Comparison of ENCODE assay signal across 14 cellular contexts in genomic region chr5:80763873-80764647, GRCh38.
DNase-seq lines count a peak whose midpoint lies in the region; ATAC-seq, FAIRE-seq and TF ChIP-seq lines count a peak whose summit lies in the region.
"Had no signal": no experiment of that assay in that cellular context is flagged by ENCODE, and none has a peak within 500 bp of the region (broad histone marks: within the 10 kb centered on the region; RNA-seq: fewer than 3 reads in every experiment).

No MANE protein-coding gene starts in this region.

- peaks cover 4% of the 10 kb centered on the region for H3K4me1 ChIP-seq in adipocyte (ENCODE audit: control insufficient read depth, insufficient read depth, low read length)
- H3K4me1 ChIP-seq in right atrium auricular region, result no peaks in the 10 kb centered on the region
- H3K4me1 ChIP-seq: BLaER1 had no signal

- no peak for TF ChIP-seq CTCF in right atrium auricular region (IDR thresholded peaks at IDR 0.05)

- H3K27ac ChIP-seq in right atrium auricular region, result no peak overlapping the region
- H3K27ac ChIP-seq: BLaER1, RWPE1 had no signal

- no peak for ATAC-seq in T-helper 17 cell
- ATAC-seq: K562 had no signal

- no peaks in the 10 kb centered on the region for H3K27me3 Mint-ChIP-seq in T-helper 2 cell treated with Interferon-gamma antibody and Interleukin-4, amounts not matched to agents 5 μg/mL and 100 μg/mL, for 36 hours (ENCODE audit: low read depth)
- no peaks in the 10 kb centered on the region for H3K27me3 Mint-ChIP-seq in T-helper 17 cell

- H3K4me3 ChIP-seq in adipocyte (ENCODE audit: low read length), result no peak overlapping the region
- H3K4me3 ChIP-seq in right atrium auricular region, result no peak overlapping the region
- H3K4me3 ChIP-seq: BLaER1, K562, MG63 had no signal

- H3K4me1 Mint-ChIP-seq in T-helper 2 cell treated with Interferon-gamma antibody and Interleukin-4, amounts not matched to agents 5 μg/mL and 100 μg/mL, for 36 hours (ENCODE audit: low read depth), result peaks cover 34% of the 10 kb centered on the region
- peaks cover 16% of the 10 kb centered on the region for H3K4me1 Mint-ChIP-seq in T-helper 17 cell

- H3K9ac ChIP-seq in adipocyte (ENCODE audit: low read length), result no peak overlapping the region
- H3K9ac ChIP-seq: BLaER1 had no signal

- H3K9me3 ChIP-seq in adipocyte (ENCODE audit: control insufficient read depth, low read length) (no peaks in the 10 kb centered on the region), right atrium auricular region (no peaks in the 10 kb centered on the region), T-helper 17 cell (ENCODE audit: control insufficient read depth, low read length, poor library complexity, severe bottlenecking) (no peaks in the 10 kb centered on the region)
- H3K9me3 ChIP-seq: BLaER1, MG63 had no signal

- H3K4me3 Mint-ChIP-seq in T-helper 2 cell treated with Interferon-gamma antibody and Interleukin-4, amounts not matched to agents 5 μg/mL and 100 μg/mL, for 36 hours, result no peak overlapping the region
- no peak overlapping the region for H3K4me3 Mint-ChIP-seq in T-helper 17 cell

- H3K9me3 Mint-ChIP-seq in T-helper 2 cell treated with Interferon-gamma antibody and Interleukin-4, amounts not matched to agents 5 μg/mL and 100 μg/mL, for 36 hours, result no peaks in the 10 kb centered on the region

- H3K36me3 ChIP-seq in adipocyte (ENCODE audit: control insufficient read depth, insufficient read depth, low read length, severe bottlenecking) (peaks cover 7% of the 10 kb centered on the region), right atrium auricular region (no peaks in the 10 kb centered on the region)

- no peak overlapping the region for H3K27ac Mint-ChIP-seq in T-helper 2 cell treated with Interferon-gamma antibody and Interleukin-4, amounts not matched to agents 5 μg/mL and 100 μg/mL, for 36 hours
- no peak overlapping the region for H3K27ac Mint-ChIP-seq in T-helper 17 cell

- H3K27me3 ChIP-seq in adipocyte (replicated peaks; ENCODE audit: control insufficient read depth, insufficient read depth, low read length) (no peaks in the 10 kb centered on the region), right atrium auricular region (no peaks in the 10 kb centered on the region)
- H3K27me3 ChIP-seq: BLaER1, MG63 had no signal

- H3K36me3 Mint-ChIP-seq in T-helper 2 cell treated with Interferon-gamma antibody and Interleukin-4, amounts not matched to agents 5 μg/mL and 100 μg/mL, for 36 hours (ENCODE audit: low read depth), result peaks cover 47% of the 10 kb centered on the region
- peaks cover 5% of the 10 kb centered on the region for H3K36me3 Mint-ChIP-seq in T-helper 17 cell (ENCODE audit: low read depth)

- FAIRE-seq in islet of Langerhans (lab: Jason Lieb, UNC), result peak; percentile 65
- FAIRE-seq: HTR-8/SVneo, K562 had no signal

- DNase-seq in EL (peak; percentile 7), LHCN-M2 (ENCODE audit: low read depth) (peak; percentile 80), adipocyte (ENCODE audit: low read depth) (peak; percentile 3), right atrium auricular region (ENCODE audit: low spot score) (no peak), T-helper 17 cell (no peak)
- DNase-seq in T-helper 2 cell treated with Interferon-gamma antibody and Interleukin-4, amounts not matched to agents 5 μg/mL and 100 μg/mL, for 36 hours (ENCODE audit: low spot score), result no peak
- DNase-seq: MG63, NCI-H1105, NCI-H1694 treated with DMSO at 0.1 percent for 48 hours had no signal

Comparison
In these comparisons a context has a peak if more than half of its experiments do, and no peak if none do; other contexts are left out.
1. DNase-seq: peak in EL (single experiment), LHCN-M2 (single experiment) and adipocyte (single experiment); none in right atrium auricular region (single experiment), T-helper 2 cell treated with Interferon-gamma antibody and Interleukin-4, amounts not matched to agents 5 μg/mL and 100 μg/mL, for 36 hours (single experiment) and T-helper 17 cell (0 of 3).